Comparison of ENCODE assay signal across 8 cellular contexts in the genomic region with DNA sequence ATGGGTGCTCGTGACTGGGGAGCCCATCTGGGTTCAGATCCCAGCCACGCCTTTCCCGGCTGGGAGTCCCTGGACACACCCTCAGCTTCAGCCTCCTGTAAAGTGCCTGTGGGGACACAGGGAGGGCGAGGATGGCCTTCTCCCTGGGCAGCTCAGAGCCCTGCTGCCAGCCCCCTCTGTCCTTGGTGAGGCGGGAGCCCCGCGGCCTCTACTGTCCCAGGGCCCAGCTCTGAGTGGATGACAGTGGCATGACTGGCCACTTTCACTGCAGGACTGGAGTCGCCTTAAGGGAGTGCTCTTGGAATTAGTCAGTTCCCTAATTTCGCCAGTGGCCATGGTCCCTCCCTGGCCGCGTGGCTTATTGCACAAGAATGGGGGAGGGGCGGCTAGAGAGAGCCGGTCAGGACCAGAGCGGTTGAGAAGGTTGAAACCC. TPM values are rescaled to one million over a fixed set of nuclear protein-coding genes. Genes with fewer than 3 reads are reported as not detected.
DNase-seq lines count a peak whose midpoint lies in the region; ATAC-seq and TF ChIP-seq lines count a peak whose summit lies in the region.

No MANE protein-coding gene starts in this region.

- 37 to 47% (median 45%) methylated on average over 11 to 14 of the region's 14 CpGs for WGBS in stomach, 5 donors

- H3K4me3 ChIP-seq in stomach: peak overlapping the region; percentile 84 to 99 (median 96)

- H3K36me3 ChIP-seq in stomach: peaks cover 0 to 38% (median 21%) of the 10 kb centered on the region in 4 donors

- intact Hi-C loops in stomach (cut with DNase I; ENCODE audit: low total_unique reads): no loop called here

- H3K27ac ChIP-seq in stomach: peak overlapping the region; percentile 90 to 99 (median 99)

- TF ChIP-seq CTCF in stomach (IDR thresholded peaks at IDR 0.05): no peak

- peak; percentile 41 for DNase-seq in HT-29 (ENCODE audit: low spot score)
- peak; percentile 58 for DNase-seq in astrocyte of the hippocampus (ENCODE audit: low read depth, low spot score)
- DNase-seq in iris pigment epithelial cell (ENCODE audit: low read depth): peak; percentile 38
- DNase-seq in stomach: peak; percentile 62
- no peak for DNase-seq in central memory CD4-positive, alpha-beta T cell
- DNase-seq in Kasumi-1 (lab: John Stamatoyannopoulos, UW): no peak

- no peaks in the 10 kb centered on the region for H3K27me3 ChIP-seq in stomach

- TF ChIP-seq EP300 in stomach (IDR thresholded peaks at IDR 0.05): no peak

- no peaks in the 10 kb centered on the region for H3K9me3 ChIP-seq in stomach

- TF ChIP-seq POLR2A in stomach (IDR thresholded peaks at IDR 0.05): no peak

- ATAC-seq in HG03439 (IDR thresholded peaks at IDR 0.05; ENCODE audit: unreplicated experiment) (no peak), HG03460 (IDR thresholded peaks at IDR 0.05; ENCODE audit: unreplicated experiment) (no peak)

- peaks cover 72 to 88% (median 81%) of the 10 kb centered on the region in 4 donors for H3K4me1 ChIP-seq in stomach

RNA-seq across cellular contexts. Expression of gene BRI3, which starts 4.6 kb away (rescaled TPM):
- 206 and 239 TPM in 2 replicates for total RNA-seq in HT-29 (2014; rRNA removed; shearing (Covaris generic))
- 10 to 100 TPM in 4 of 5 donors, not detected in 1; 25.9 to 92.8 (median 50.7) TPM for total RNA-seq in stomach
- 100 to 1,000 TPM; 241 to 411 (median 328) TPM for polyA plus RNA-seq in stomach

RNA-seq across cellular contexts. Expression of gene TECPR1, which starts 34.1 kb away (rescaled TPM):
- total RNA-seq in HT-29 (2014; rRNA removed; shearing (Covaris generic)): 36.2 and 47.6 TPM in 2 replicates
- 10 to 100 TPM; 17.4 to 70.7 (median 35.6) TPM for total RNA-seq in stomach
- 10 to 100 TPM in 2 of 3 donors, 1 to 10 TPM in 1; 8.8 to 25.1 (median 11.2) TPM for polyA plus RNA-seq in stomach

Comparison
In these comparisons a context has a peak if more than half of its experiments do, and no peak if none do; other contexts are left out.
1. DNase-seq: peak in HT-29 (single experiment), astrocyte of the hippocampus (single experiment), iris pigment epithelial cell (single experiment) and stomach (single experiment); none in central memory CD4-positive, alpha-beta T cell (single experiment) and Kasumi-1 (0 of 2).